Comparison of ENCODE assay signal across 20 cellular contexts in genomic region chr1:156714830-156715229, GRCh38. TPM values are rescaled to one million over a fixed set of nuclear protein-coding genes. Genes with fewer than 3 reads are reported as not detected.
DNase-seq lines count a peak whose midpoint lies in the region; ATAC-seq, FAIRE-seq and TF ChIP-seq lines count a peak whose summit lies in the region.
"Had no signal": no experiment of that assay in that cellular context is flagged by ENCODE, and none has a peak within 500 bp of the region (broad histone marks: within the 10 kb centered on the region; RNA-seq: fewer than 3 reads in every experiment).

No MANE protein-coding gene starts in this region.

- H3K9me3 Mint-ChIP-seq in effector memory CD8-positive, alpha-beta T cell: no peaks in the 10 kb centered on the region
- no peaks in the 10 kb centered on the region for H3K9me3 Mint-ChIP-seq in nephron progenitor cell
- H3K9me3 Mint-ChIP-seq: CD14-positive monocyte; CD8-positive, alpha-beta T cell; HFFc6 had no signal

- no peak overlapping the region for H3K4me3 Mint-ChIP-seq in effector memory CD8-positive, alpha-beta T cell
- H3K4me3 Mint-ChIP-seq in nephron progenitor cell: peak overlapping the region; percentile 18
- H3K4me3 Mint-ChIP-seq: CD14-positive monocyte; CD8-positive, alpha-beta T cell; HFFc6 had no signal

- H3K9me3 ChIP-seq in HEK293 (ENCODE audit: control insufficient read depth, insufficient read depth, low read depth, low read length): no peaks in the 10 kb centered on the region
- H3K9me3 ChIP-seq: A549, HAP-1 had no signal

- no peaks in the 10 kb centered on the region for H3K4me1 ChIP-seq in HEK293 (ENCODE audit: control insufficient read depth, insufficient read depth, low read length)
- H3K4me1 ChIP-seq: HAP-1 had no signal

- H3K27me3 Mint-ChIP-seq in effector memory CD8-positive, alpha-beta T cell: no peaks in the 10 kb centered on the region
- H3K27me3 Mint-ChIP-seq in nephron progenitor cell (ENCODE audit: low read depth, poor library complexity): no peaks in the 10 kb centered on the region

- POLR2A ChIA-PET in HEK293 (lab: Yijun Ruan, JAX): interaction anchor here (2.4 kb wide), 1 partner anchor 25 kb away, joined by 11 read pairs; no protein-coding TSS in a partner anchor

- DNase-seq in effector memory CD8-positive, alpha-beta T cell: no peak
- DNase-seq in nephron progenitor cell (no peak), NCI-H2107 (lab: John Stamatoyannopoulos, UW) (no peak), frontal cortex (ENCODE audit: low spot score in 2 of 2) (no peak), SHP77 (lab: John Stamatoyannopoulos, UW) (no peak)
- DNase-seq in stimulated activated naive CD4-positive, alpha-beta T cell treated with Interleukin-2 at 50 U/mL for 16 hours (lab: John Stamatoyannopoulos, UW): no peak
- DNase-seq: CD8-positive, alpha-beta T cell; DMS79; GOT3; HFFc6; IMR-90; KBM-7 had no signal

- H3K4me1 Mint-ChIP-seq in effector memory CD8-positive, alpha-beta T cell (ENCODE audit: low read depth in 2 of 2): peaks cover 2 to 13% of the 10 kb centered on the region in 2 donors
- peaks cover 70% of the 10 kb centered on the region for H3K4me1 Mint-ChIP-seq in nephron progenitor cell
- H3K4me1 Mint-ChIP-seq: CD14-positive monocyte had no signal

- H3K4me3 ChIP-seq in HEK293 (ENCODE audit: low read depth, low read length): no peak overlapping the region
- H3K4me3 ChIP-seq: A549, HAP-1 had no signal

- FAIRE-seq in TTC549 (lab: Jason Lieb, UNC) (peak; percentile 19), frontal cortex (lab: Jason Lieb, UNC) (no peak)
- FAIRE-seq: A549, G401.6, GM12892, GM19239 had no signal

- ATAC-seq in effector memory CD8-positive, alpha-beta T cell (replicated peaks): no peak
- ATAC-seq: A549; CD8-positive, alpha-beta T cell had no signal

- H3K27ac Mint-ChIP-seq in effector memory CD8-positive, alpha-beta T cell: peak overlapping the region; percentile 26 to 39
- peak overlapping the region; percentile 74 for H3K27ac Mint-ChIP-seq in nephron progenitor cell
- H3K27ac Mint-ChIP-seq: CD8-positive, alpha-beta T cell; HFFc6 had no signal

- H3K36me3 ChIP-seq in HEK293 (ENCODE audit: control insufficient read depth in 2 of 2, insufficient read depth in 1 of 2, low read length in 2 of 2): peaks cover 0 to 13% of the 10 kb centered on the region in 2 experiments; a peak in 2 of 3 replicates
- H3K36me3 ChIP-seq: HAP-1 had no signal

- H3K27ac ChIP-seq in HEK293 (ENCODE audit: extremely low read depth, low read depth, low read length): no peak overlapping the region
- H3K27ac ChIP-seq: A549 had no signal

- TF ChIP-seq CTCF in HEK293 (tag by site-specific recombination; IDR thresholded peaks at IDR 0.05) (no peak), nephron progenitor cell (IDR thresholded peaks at IDR 0.05) (no peak)

- peaks cover 10% of the 10 kb centered on the region for H3K36me3 Mint-ChIP-seq in effector memory CD8-positive, alpha-beta T cell (ENCODE audit: insufficient read depth)
- H3K36me3 Mint-ChIP-seq in nephron progenitor cell (ENCODE audit: low read depth): peaks cover 25% of the 10 kb centered on the region

- CTCF ChIA-PET in HEK293 (lab: Yijun Ruan, JAX): interaction anchor here (0.6 to 20.2 kb wide), 8 partner anchors 9 to 87 kb away, joined by 4 to 579 read pairs (median 10); partner anchors contain the start of genes CRABP2 and METTL25B

TF ChIP-seq in HEK293, 187 proteins besides CTCF, POLR2A, EP300 and RAD21:
- TF ChIP-seq INSM2 (tag by site-specific recombination; IDR thresholded peaks at IDR 0.05) (no peak), ZSCAN16 (tag by site-specific recombination; IDR thresholded peaks at IDR 0.05) (no peak), ZNF792 (tag by site-specific recombination; IDR thresholded peaks at IDR 0.05) (no peak), ZNF274 (IDR thresholded peaks at IDR 0.05; ENCODE audit: low read length) (no peak), ZNF274 (tag by site-specific recombination; IDR thresholded peaks at IDR 0.05; ENCODE audit: borderline replicate concordance) (no peak), ZNF19 (tag by site-specific recombination; IDR thresholded peaks at IDR 0.05; ENCODE audit: low read depth) (no peak), ZNF335 (tag by site-specific recombination; conservative IDR thresholded peaks at IDR 0.05) (no peak), ZNF449 (tag by site-specific recombination; IDR thresholded peaks at IDR 0.05) (peak; percentile 98)

RNA-seq across cellular contexts. Expression of gene CRABP2, which starts 9.4 kb away (rescaled TPM):
- 7.7 TPM for total RNA-seq in frontal cortex

RNA-seq across cellular contexts. Expression of gene METTL25B, which starts 13.4 kb away (rescaled TPM):
- 5.7 TPM for total RNA-seq in frontal cortex

RNA-seq across cellular contexts. Expression of gene ISG20L2, which starts 13.7 kb away (rescaled TPM):
- 7.3 TPM for total RNA-seq in frontal cortex

RNA-seq across cellular contexts. Expression of gene MRPL24, which starts 26.1 kb away (rescaled TPM):
- 14.7 TPM for total RNA-seq in frontal cortex

RNA-seq across cellular contexts. Expression of gene HDGF, which starts 36.6 kb away (rescaled TPM):
- total RNA-seq in frontal cortex: 63.6 TPM
